Comparison of ENCODE assay signal across 2 cellular contexts in genomic region chr17:37834168-37834567, GRCh38.
TF ChIP-seq lines count a peak whose summit lies in the region.

No MANE protein-coding gene starts in this region.

TF ChIP-seq in HEK293, 187 proteins besides CTCF, POLR2A, EP300 and RAD21 (continued from another document and continues in another):
- TF ChIP-seq ZNF449 (tag by site-specific recombination; IDR thresholded peaks at IDR 0.05) = no peak
- TF ChIP-seq GLIS1 (tag by site-specific recombination; IDR thresholded peaks at IDR 0.05) = no peak
- TF ChIP-seq ZNF518A (tag by site-specific recombination; conservative IDR thresholded peaks at IDR 0.05; ENCODE audit: low read depth) = no peak
- no peak for TF ChIP-seq ZNF138 (tag by site-specific recombination; IDR thresholded peaks at IDR 0.05; ENCODE audit: borderline replicate concordance)
- no peak for TF ChIP-seq ZNF639 (tag by site-specific recombination; IDR thresholded peaks at IDR 0.05)
- TF ChIP-seq ZNF48 (tag by site-specific recombination; IDR thresholded peaks at IDR 0.05) = no peak
- TF ChIP-seq ZNF513 (tag by site-specific recombination; IDR thresholded peaks at IDR 0.05) = no peak
- no peak for TF ChIP-seq ZNF398 (tag by site-specific recombination; IDR thresholded peaks at IDR 0.05)
- no peak for TF ChIP-seq KLF7 (tag by site-specific recombination; IDR thresholded peaks at IDR 0.05; ENCODE audit: borderline replicate concordance)
- TF ChIP-seq ZNF785 (tag by site-specific recombination; IDR thresholded peaks at IDR 0.05) = no peak

TF ChIP-seq in K562, 482 proteins besides CTCF, POLR2A, EP300 and RAD21 (continued from another document):
- TF ChIP-seq BHLHE40 (IDR thresholded peaks at IDR 0.05; ENCODE audit: low read length) (no peak), ZNF41 (CRISPR knock-in tag; conservative IDR thresholded peaks at IDR 0.05) (no peak), POLR3G (IDR thresholded peaks at IDR 0.05; ENCODE audit: extremely low read depth, insufficient read length, insufficient replicate concordance) (no peak), XRCC3 (IDR thresholded peaks at IDR 0.05) (no peak), ZNF274 (IDR thresholded peaks at IDR 0.05; ENCODE audit: borderline replicate concordance, low read depth, low read length) (no peak), ATF6 (CRISPR knock-in tag; IDR thresholded peaks at IDR 0.05) (no peak), ZNF518B (CRISPR knock-in tag; IDR thresholded peaks at IDR 0.05) (no peak), BCOR (IDR thresholded peaks at IDR 0.05) (0 out of 2 replicates have a peak, but pooled peaks have one; percentile 9), YY1 (IDR thresholded peaks at IDR 0.05; ENCODE audit: borderline replicate concordance in 1 of 3, control insufficient read depth in 1 of 3, extremely low read depth in 1 of 3, insufficient read depth in 3 of 3, insufficient read length in 1 of 3, insufficient replicate concordance in 2 of 3, low read depth in 1 of 3, low read length in 2 of 3) (no peak), ZNF592 (IDR thresholded peaks at IDR 0.05) (no peak), SFPQ (IDR thresholded peaks at IDR 0.05; ENCODE audit: low read depth, low read length) (no peak), FOXK2 (conservative IDR thresholded peaks at IDR 0.05 in 1 of 2, IDR thresholded peaks at IDR 0.05 in 1 of 2; ENCODE audit: low read depth in 2 of 2) (no peak), ATF1 (CRISPR knock-in tag; IDR thresholded peaks at IDR 0.05) (no peak), ATF1 (tag; IDR thresholded peaks at IDR 0.05) (no peak), POU5F1 (IDR thresholded peaks at IDR 0.05; ENCODE audit: borderline replicate concordance, low read depth, low read length, partially characterized antibody) (no peak), HINFP (tag; conservative IDR thresholded peaks at IDR 0.05; ENCODE audit: low read depth) (no peak), SAFB2 (IDR thresholded peaks at IDR 0.05; ENCODE audit: borderline replicate concordance, low read depth, low read length, severe bottlenecking) (no peak), TRIM28 (IDR thresholded peaks at IDR 0.05) (no peak), EGR1 (conservative IDR thresholded peaks at IDR 0.05) (0 out of 2 replicates have a peak, but pooled peaks have one; percentile 5), THAP7 (CRISPR knock-in tag; IDR thresholded peaks at IDR 0.05) (no peak), MEF2D (tag; conservative IDR thresholded peaks at IDR 0.05; ENCODE audit: low read depth) (no peak), ZFP36 (IDR thresholded peaks at IDR 0.05; ENCODE audit: low read depth, low read length, partially characterized antibody) (peak; percentile 59)
